ENCODE assay signal across 11 cellular contexts in the genomic region with DNA sequence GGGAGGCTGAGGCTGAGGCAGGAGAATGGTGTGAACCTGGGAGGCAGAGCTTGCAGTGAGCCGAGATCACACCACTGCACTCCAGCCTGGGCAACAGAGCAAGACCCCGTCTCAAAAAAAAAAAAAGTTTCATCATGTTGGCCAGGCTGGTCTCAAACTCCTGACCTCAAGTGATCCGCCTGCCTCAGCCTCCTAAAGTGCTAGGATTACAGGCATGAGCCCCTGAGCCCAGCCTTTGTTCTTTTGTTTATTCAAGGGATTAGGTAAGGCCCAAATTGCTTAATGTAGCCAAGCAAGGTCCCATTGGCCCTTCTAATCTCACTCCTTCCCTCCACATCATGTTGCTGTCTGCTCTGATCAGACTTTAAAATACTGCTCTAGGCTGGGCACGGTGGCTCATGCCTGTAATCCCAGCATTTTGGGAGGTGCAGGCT. TPM values are rescaled to one million over a fixed set of nuclear protein-coding genes. Genes with fewer than 3 reads are reported as not detected.
"Had no signal": no experiment of that assay in that cellular context is flagged by ENCODE, and none has a peak within 500 bp of the region (broad histone marks: within the 10 kb centered on the region; RNA-seq: fewer than 3 reads in every experiment).

No MANE protein-coding gene starts in this region.

RNA-seq across cellular contexts. Expression of a gene that starts 2.6 kb away (rescaled TPM):
- total RNA-seq: activated B cell treated with CpG ODN at 0.5 μM for 24 hours; activated CD4-positive, alpha-beta memory T cell treated with anti-CD3 and anti-CD28 coated beads for 36 hours; activated naive CD4-positive, alpha-beta T cell treated with anti-CD3 and anti-CD28 coated beads for 36 hours; activated naive CD4-positive, alpha-beta T cell treated with anti-CD3 and anti-CD28 coated beads, Interleukin-2, amount 50 U/mL, for 72 hours; activated T-cell treated with anti-CD3 and anti-CD28 coated beads, Interleukin-2, amount 50 U/mL, for 4 hours; activated T-helper 1 cell treated with anti-CD3 and anti-CD28 coated beads, Interleukin-12 subunit alpha, Interleukin-12 subunit beta, Interleukin-2, Interleukin-4 antibody, amounts not matched to agents 30 ng/mL and 10 ng/mL and 1 ng/mL, durations not matched to agents 14 hours and 24 hours and 36 hours; bronchial epithelial cell; MCF 10A; OCI-LY7; PC-9; Right ventricle myocardium inferior had no signal
